In the genomic region with DNA sequence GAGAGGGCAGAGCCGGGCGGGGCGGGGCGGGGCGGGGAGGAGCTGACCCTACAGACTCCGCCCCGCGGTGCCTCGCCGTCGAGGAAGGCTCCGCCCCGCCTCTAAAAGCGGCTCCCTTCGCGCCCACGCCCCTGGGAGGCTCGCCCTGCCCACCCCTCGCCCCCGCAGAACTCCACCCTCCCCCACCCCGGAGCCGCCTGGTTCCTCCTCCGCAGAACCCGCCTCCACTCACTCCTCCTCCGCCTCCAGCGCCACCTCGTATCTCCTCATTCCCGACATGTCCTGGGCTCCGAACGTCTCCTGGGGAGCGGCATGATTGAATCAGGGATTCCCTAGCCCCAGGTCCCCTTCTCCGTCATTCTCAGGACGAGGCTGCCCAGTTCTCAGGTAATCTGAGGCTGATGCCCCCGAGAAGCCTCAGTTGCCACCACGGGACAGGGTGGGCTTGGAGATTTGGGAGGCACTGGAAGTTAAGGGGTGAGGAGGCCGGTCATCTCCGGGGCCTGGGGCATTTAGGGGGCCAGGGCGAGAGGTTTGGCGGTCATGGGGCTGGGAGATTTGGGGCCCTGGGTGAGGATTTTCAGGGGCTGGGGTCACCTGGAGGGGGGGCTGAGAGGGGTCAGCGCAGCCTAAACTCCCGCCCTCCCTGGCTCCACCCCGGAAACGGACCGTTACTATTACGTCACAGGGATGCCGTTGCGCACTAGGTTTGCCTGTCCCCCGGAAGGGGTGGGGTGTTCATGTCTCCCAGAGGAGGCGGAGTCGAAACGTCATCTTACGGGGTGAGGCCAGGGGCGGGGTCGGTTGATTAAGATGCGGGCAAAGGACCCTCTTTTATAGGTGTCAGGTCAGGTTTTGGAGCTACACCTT, we compare ENCODE assay signal across 1 cellular context.
TF ChIP-seq lines count a peak whose summit lies in the region.

No MANE protein-coding gene starts in this region.

TF ChIP-seq in liver, 16 proteins besides CTCF, POLR2A, EP300 and RAD21 (continued from another document):
- TF ChIP-seq EGR1 (IDR thresholded peaks at IDR 0.05; ENCODE audit: low read depth in 2 of 2) (peak; percentile 94 to 98), JUND (IDR thresholded peaks at IDR 0.05) (peak in 1 of 2 donors; percentile 46), RXRA (IDR thresholded peaks at IDR 0.05) (no peak), TAF1 (conservative IDR thresholded peaks at IDR 0.05) (peak; percentile 98), HNF4A (conservative IDR thresholded peaks at IDR 0.05) (peak; percentile 2 to 15)
- TF ChIP-seq, protein P1, sequence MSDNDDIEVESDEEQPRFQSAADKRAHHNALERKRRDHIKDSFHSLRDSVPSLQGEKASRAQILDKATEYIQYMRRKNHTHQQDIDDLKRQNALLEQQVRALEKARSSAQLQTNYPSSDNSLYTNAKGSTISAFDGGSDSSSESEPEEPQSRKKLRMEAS (IDR thresholded peaks at IDR 0.05): peak; percentile 40
